Comparison of ENCODE assay signal across 11 cellular contexts in the genomic region with DNA sequence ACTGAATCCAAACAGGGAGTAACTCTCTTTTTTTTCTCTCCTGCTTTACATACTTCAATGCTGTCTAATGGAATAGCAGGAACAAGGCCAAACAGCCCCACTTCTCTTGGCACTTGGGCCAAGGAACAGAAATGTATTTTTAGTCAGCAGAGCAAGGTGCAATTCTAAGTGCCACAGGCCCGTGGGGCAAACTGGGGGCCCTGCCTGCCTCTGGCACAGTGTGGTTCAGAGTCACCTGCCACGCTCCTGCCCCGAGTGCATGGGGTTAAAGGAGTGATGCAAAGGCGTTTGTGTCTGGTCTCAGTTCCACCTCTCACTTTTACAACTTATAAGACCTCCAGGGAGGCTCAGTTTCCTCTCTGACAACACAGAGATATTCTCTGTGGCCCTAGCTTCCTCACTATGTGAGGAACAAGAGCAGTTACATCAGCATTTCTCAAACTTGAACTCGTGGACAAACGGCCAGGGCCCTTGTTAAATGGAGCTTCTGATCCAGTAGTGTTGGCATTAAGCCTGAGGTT. TPM values are rescaled to one million over a fixed set of nuclear protein-coding genes. Genes with fewer than 3 reads are reported as not detected.
DNase-seq lines count a peak whose midpoint lies in the region; ATAC-seq, FAIRE-seq and TF ChIP-seq lines count a peak whose summit lies in the region.
"Had no signal": no experiment of that assay in that cellular context is flagged by ENCODE, and none has a peak within 500 bp of the region (broad histone marks: within the 10 kb centered on the region; RNA-seq: fewer than 3 reads in every experiment).

No MANE protein-coding gene starts in this region.

- H3K4me1 ChIP-seq in astrocyte (ENCODE audit: insufficient read depth, low read length), result peaks cover 12% of the 10 kb centered on the region
- H3K4me1 ChIP-seq in neural progenitor cell, result peaks cover 68% of the 10 kb centered on the region

- H3K9me3 Mint-ChIP-seq in astrocyte (ENCODE audit: unreplicated experiment) (no peaks in the 10 kb centered on the region), neural progenitor cell (no peaks in the 10 kb centered on the region), endothelial cell (ENCODE audit: unreplicated experiment) (no peaks in the 10 kb centered on the region), HFFc6 (no peaks in the 10 kb centered on the region)

- DNase-seq in GM12892 (ENCODE audit: insufficient read length), result no peak
- DNase-seq in astrocyte (ENCODE audit: low read depth), result no peak
- no peak for DNase-seq in neural progenitor cell (ENCODE audit: low spot score)
- DNase-seq in mesenteric fat pad (ENCODE audit: low spot score), result no peak
- no peak for DNase-seq in endothelial cell (ENCODE audit: low spot score)
- no peak for DNase-seq in NCI-H524 treated with DMSO at 0.1 percent for 48 hours (lab: John Stamatoyannopoulos, UW)
- no peak for DNase-seq in HFFc6
- DNase-seq: activated gamma-delta T cell treated with Interleukin-2 at 50 U/mL for 16 hours, left colon, NCI-H2081 treated with DMSO at 0.1 percent for 48 hours had no signal

- H3K4me3 ChIP-seq in astrocyte (ENCODE audit: insufficient read depth, low read depth, low read length), result no peak overlapping the region
- no peak overlapping the region for H3K4me3 ChIP-seq in neural progenitor cell

- TF ChIP-seq POLR2A in GM12892 (IDR thresholded peaks at IDR 0.05; ENCODE audit: low read depth, low read length), result no peak

- no peak overlapping the region for H3K27ac ChIP-seq in astrocyte (ENCODE audit: low read depth, low read length)
- peak overlapping the region; percentile 76 for H3K27ac ChIP-seq in neural progenitor cell

- peak; percentile 61 for ATAC-seq in HG02884 (IDR thresholded peaks at IDR 0.05; ENCODE audit: unreplicated experiment)
- ATAC-seq: left colon had no signal

- H2AFZ ChIP-seq in astrocyte (ENCODE audit: low read depth, low read length), result no peak overlapping the region
- H2AFZ ChIP-seq in neural progenitor cell (replicated peaks), result no peak overlapping the region

- H3K4me2 ChIP-seq in astrocyte (ENCODE audit: low read length) (no peak overlapping the region), neural progenitor cell (no peak overlapping the region)

- H3K27me3 Mint-ChIP-seq in astrocyte (ENCODE audit: low read depth, unreplicated experiment) (no peaks in the 10 kb centered on the region), neural progenitor cell (ENCODE audit: insufficient read depth, low read depth) (no peaks in the 10 kb centered on the region), endothelial cell (ENCODE audit: unreplicated experiment) (no peaks in the 10 kb centered on the region), HFFc6 (ENCODE audit: insufficient read depth) (no peaks in the 10 kb centered on the region; the same call in 1 of the 2 replicates)

- H3K36me3 Mint-ChIP-seq in astrocyte (ENCODE audit: low read depth, unreplicated experiment) (peaks cover 15% of the 10 kb centered on the region), neural progenitor cell (peaks cover 37% of the 10 kb centered on the region), endothelial cell (ENCODE audit: low read depth, unreplicated experiment) (no peaks in the 10 kb centered on the region), HFFc6 (ENCODE audit: low read depth) (no peaks in the 10 kb centered on the region)

- TF ChIP-seq CTCF in astrocyte (IDR thresholded peaks at IDR 0.05; ENCODE audit: insufficient read depth, low read depth, low read length), result no peak
- TF ChIP-seq CTCF in neural progenitor cell (IDR thresholded peaks at IDR 0.05), result no peak
- TF ChIP-seq CTCF in endothelial cell (IDR thresholded peaks at IDR 0.05; ENCODE audit: unreplicated experiment), result no peak
- no peak for TF ChIP-seq CTCF in HFFc6 (IDR thresholded peaks at IDR 0.05)

- H3K4me3 Mint-ChIP-seq in astrocyte (ENCODE audit: unreplicated experiment), result no peak overlapping the region
- H3K4me3 Mint-ChIP-seq in neural progenitor cell, result no peak overlapping the region
- H3K4me3 Mint-ChIP-seq in endothelial cell (ENCODE audit: unreplicated experiment), result no peak overlapping the region
- H3K4me3 Mint-ChIP-seq in HFFc6, result no peak overlapping the region

- H3K79me2 ChIP-seq in astrocyte (ENCODE audit: insufficient read depth, low read length) (no peaks in the 10 kb centered on the region), neural progenitor cell (ENCODE audit: low read depth) (peaks cover 100% of the 10 kb centered on the region)

- H3K9me3 ChIP-seq in astrocyte (ENCODE audit: insufficient read depth, low read depth, low read length) (no peaks in the 10 kb centered on the region), neural progenitor cell (ENCODE audit: low read depth) (no peaks in the 10 kb centered on the region)

- H3K27me3 ChIP-seq in astrocyte (ENCODE audit: insufficient read depth, low read length) (no peaks in the 10 kb centered on the region), neural progenitor cell (no peaks in the 10 kb centered on the region)

- peak; percentile 73 for FAIRE-seq in GM12892 (lab: Jason Lieb, UNC)
- FAIRE-seq in astrocyte (lab: Jason Lieb, UNC), result no peak

- H3K36me3 ChIP-seq in astrocyte (ENCODE audit: insufficient read depth, low read length) (no peaks in the 10 kb centered on the region), neural progenitor cell (peaks cover 29% of the 10 kb centered on the region)

- H4K20me1 ChIP-seq in astrocyte (ENCODE audit: insufficient read depth, low read length) (peaks cover 4% of the 10 kb centered on the region), neural progenitor cell (ENCODE audit: low read depth) (peaks cover 100% of the 10 kb centered on the region)

- peaks cover 70% of the 10 kb centered on the region for H3F3A ChIP-seq in neural progenitor cell (ENCODE audit: low read depth)

- H3K4me1 Mint-ChIP-seq in astrocyte (ENCODE audit: low read depth, unreplicated experiment) (peaks cover 11% of the 10 kb centered on the region), neural progenitor cell (peaks cover 64% of the 10 kb centered on the region), endothelial cell (ENCODE audit: unreplicated experiment) (peaks cover 15% of the 10 kb centered on the region), HFFc6 (ENCODE audit: low read depth) (peaks cover 17% of the 10 kb centered on the region)

- peak overlapping the region; percentile 16 for H3K27ac Mint-ChIP-seq in astrocyte (ENCODE audit: unreplicated experiment)
- H3K27ac Mint-ChIP-seq in neural progenitor cell, result no peak overlapping the region
- no peak overlapping the region for H3K27ac Mint-ChIP-seq in endothelial cell (ENCODE audit: unreplicated experiment)
- H3K27ac Mint-ChIP-seq in HFFc6, result no peak overlapping the region

- H3K9ac ChIP-seq in astrocyte (ENCODE audit: low read length) (no peak overlapping the region), neural progenitor cell (no peak overlapping the region)

RNA-seq across cellular contexts. Expression of a gene that starts 51.4 kb away (rescaled TPM):
- polyA plus RNA-seq in GM12892 (2012; ENCODE audit: missing spikeins), result 7.9 TPM
- total RNA-seq in astrocyte (39.7 and 45.3 TPM in 2 replicates), neural progenitor cell (ENCODE audit: low replicate concordance) (169 and 184 TPM in 2 replicates), mesenteric fat pad (25.2 TPM), endothelial cell (ENCODE audit: unreplicated experiment) (25.1 TPM)
- total RNA-seq in HFFc6 (2021; fragmentation: NEBNext Ultra II Directional; extraction: Animal tissue kit (Norgen Biotek cat#: 25700)), result 1 to 10 TPM; 1.7 to 2.7 (median 2.2) TPM
